ENCODE assay signal across 30 cellular contexts in the genomic region with DNA sequence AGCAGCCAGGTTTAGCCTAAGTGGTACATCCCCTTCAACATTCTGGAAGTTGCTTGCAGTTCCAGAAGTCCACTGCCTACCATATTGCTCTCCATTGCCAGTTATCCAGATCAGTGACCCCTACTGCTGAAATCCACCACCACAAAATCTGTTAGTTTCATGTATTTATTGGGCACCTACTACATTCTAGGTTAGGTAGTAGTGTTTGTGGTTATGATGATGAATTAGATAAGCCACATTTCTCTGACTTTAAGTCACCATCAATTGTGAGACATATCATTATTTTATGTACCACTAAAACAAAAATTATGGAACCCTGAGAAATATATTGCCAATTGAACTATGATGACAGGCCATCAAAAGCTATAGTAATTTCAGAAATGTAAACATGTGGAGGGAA.
"Had no signal": no experiment of that assay in that cellular context is flagged by ENCODE, and none has a peak within 500 bp of the region (broad histone marks: within the 10 kb centered on the region; RNA-seq: fewer than 3 reads in every experiment).

No MANE protein-coding gene starts in this region.

- DNase-seq: cortex of kidney; effector memory CD8-positive, alpha-beta T cell; erythroblast; esophagus squamous epithelium; foreskin melanocyte; glutamatergic neuron; heart right ventricle; hippocampal formation; kidney glomerular epithelial cell; left ventricle myocardium superior; lower lobe of right lung; midbrain; naive thymus-derived CD4-positive, alpha-beta T cell; pancreas; retina; right lobe of liver; stimulated activated CD4-positive, alpha-beta T cell treated with anti-CD3 and anti-CD28 coated beads, Interleukin-12 subunit alpha, Interleukin-12 subunit beta, amount 100 ng/mL, for 4 hours; stimulated activated CD4-positive, alpha-beta T cell treated with anti-CD3 and anti-CD28 coated beads, Interleukin-1b, Interleukin-23, amount 100 ng/mL, for 48 hours; stimulated activated CD4-positive, alpha-beta T cell treated with anti-CD3 and anti-CD28 coated beads, Interleukin-4, amount 100 ng/mL, for 1 hour; stimulated activated CD8-positive, alpha-beta memory T cell treated with anti-CD3 and anti-CD28 coated beads, Interleukin-4, amount 100 ng/mL, for 48 hours; stimulated activated naive CD4-positive, alpha-beta T cell treated with Interleukin-2 at 50 U/mL for 16 hours; stomach; testis; tibial artery had no signal

- H3K9me3 ChIP-seq: esophagus squamous epithelium, heart right ventricle, lower lobe of right lung, neutrophil, pancreas, right lobe of liver, stomach, testis, tibial artery had no signal

- ATAC-seq: effector memory CD8-positive, alpha-beta T cell; heart right ventricle; left ventricle myocardium superior; lower lobe of right lung; naive thymus-derived CD4-positive, alpha-beta T cell had no signal

- FAIRE-seq: endometrium, islet of Langerhans, pancreas, small intestine had no signal

- H3K4me3 ChIP-seq: esophagus squamous epithelium, heart right ventricle, lower lobe of right lung, pancreas, right lobe of liver, stomach, testis, tibial artery had no signal

- H3K27ac ChIP-seq: esophagus squamous epithelium, heart right ventricle, lower lobe of right lung, neutrophil, stomach, testis, tibial artery had no signal

- H3K27ac Mint-ChIP-seq: effector memory CD8-positive, alpha-beta T cell; naive thymus-derived CD4-positive, alpha-beta T cell; type B pancreatic cell had no signal

- H3K4me1 ChIP-seq: lower lobe of right lung, pancreas had no signal

- H3K4me1 Mint-ChIP-seq: naive thymus-derived CD4-positive, alpha-beta T cell had no signal

- H3K27me3 ChIP-seq: heart right ventricle, pancreas, right lobe of liver, stomach, testis, tibial artery had no signal

- H3K9me3 Mint-ChIP-seq: effector memory CD8-positive, alpha-beta T cell; naive thymus-derived CD4-positive, alpha-beta T cell; neural crest cell; type B pancreatic cell had no signal

- H3K4me3 Mint-ChIP-seq: effector memory CD8-positive, alpha-beta T cell; naive thymus-derived CD4-positive, alpha-beta T cell; neural crest cell; type B pancreatic cell had no signal

- H3K36me3 ChIP-seq: esophagus squamous epithelium, heart right ventricle, lower lobe of right lung, neutrophil, pancreas, right lobe of liver, stomach, tibial artery had no signal

- H3K36me3 Mint-ChIP-seq: naive thymus-derived CD4-positive, alpha-beta T cell; type B pancreatic cell had no signal
